27 cellular contexts compared by ENCODE assay signal in genomic region chr11:70155386-70155785, GRCh38.
"Had no signal": no experiment of that assay in that cellular context is flagged by ENCODE, and none has a peak within 500 bp of the region (broad histone marks: within the 10 kb centered on the region; RNA-seq: fewer than 3 reads in every experiment).

No MANE protein-coding gene starts in this region.

- H3K27me3 ChIP-seq: brain microvascular endothelial cell, heart left ventricle, testis had no signal

- H3K27ac Mint-ChIP-seq: activated B cell treated with CpG ODN at 0.5 μM for 24 hours; activated naive CD4-positive, alpha-beta T cell treated with anti-CD3 and anti-CD28 coated beads, Interleukin-2, amount 50 U/mL, for 24 hours; activated T-cell treated with anti-CD3 and anti-CD28 coated beads, Interleukin-2, amount 50 U/mL, for 72 hours; nephron progenitor cell; stimulated activated memory B cell treated with anti-CD40 and anti-IgM and Interleukin-4, amounts not matched to agents 10 μg/mL and 1 μg/mL and 100 μg/mL, for 72 hours; T-helper 1 cell treated with Interleukin-12 subunit alpha and Interleukin-12 subunit beta and Interleukin-4 antibody, amounts not matched to agents 30 μg/mL and 1 μg/mL, for 36 hours had no signal

- H3K4me1 Mint-ChIP-seq: activated B cell treated with CpG ODN at 0.5 μM for 24 hours; activated naive CD4-positive, alpha-beta T cell treated with anti-CD3 and anti-CD28 coated beads, Interleukin-2, amount 50 U/mL, for 24 hours; stimulated activated memory B cell treated with anti-CD40 and anti-IgM and Interleukin-4, amounts not matched to agents 10 μg/mL and 1 μg/mL and 100 μg/mL, for 72 hours had no signal

- H3K27ac ChIP-seq: brain microvascular endothelial cell, heart left ventricle, testis had no signal

- DNase-seq: activated B cell treated with CpG ODN at 0.5 μM for 24 hours; activated CD4-positive, alpha-beta T cell treated with anti-CD3 and anti-CD28 coated beads for 4 hours; activated CD4-positive, alpha-beta T cell treated with anti-CD3 and anti-CD28 coated beads, Interleukin-2, amount 50 U/mL, for 48 hours; activated gamma-delta T cell treated with Interleukin-2 at 50 U/mL for 16 hours; activated T-cell treated with anti-CD3 and anti-CD28 coated beads, Interleukin-2, amount 50 U/mL, for 72 hours; anterior cingulate cortex; brain microvascular endothelial cell; central memory CD4-positive, alpha-beta T cell; dermis blood vessel endothelial cell; effector CD8-positive, alpha-beta T cell; heart left ventricle; islet precursor cell; left colon; mesendoderm; mucosa of descending colon; nephron progenitor cell; nucleus accumbens; stimulated activated CD4-positive, alpha-beta T cell treated with anti-CD3 and anti-CD28 coated beads, Interleukin-15, amount 100 ng/mL, for 24 hours; T1000; testis; trophoblast cell had no signal

- H3K4me3 Mint-ChIP-seq: activated B cell treated with CpG ODN at 0.5 μM for 24 hours; activated naive CD4-positive, alpha-beta T cell treated with anti-CD3 and anti-CD28 coated beads, Interleukin-2, amount 50 U/mL, for 24 hours; activated T-cell treated with anti-CD3 and anti-CD28 coated beads, Interleukin-2, amount 50 U/mL, for 72 hours; nephron progenitor cell; stimulated activated memory B cell treated with anti-CD40 and anti-IgM and Interleukin-4, amounts not matched to agents 10 μg/mL and 1 μg/mL and 100 μg/mL, for 72 hours; T-helper 1 cell treated with Interleukin-12 subunit alpha and Interleukin-12 subunit beta and Interleukin-4 antibody, amounts not matched to agents 30 μg/mL and 1 μg/mL, for 36 hours had no signal

- H3K36me3 Mint-ChIP-seq: activated naive CD4-positive, alpha-beta T cell treated with anti-CD3 and anti-CD28 coated beads, Interleukin-2, amount 50 U/mL, for 24 hours; stimulated activated memory B cell treated with anti-CD40 and anti-IgM and Interleukin-4, amounts not matched to agents 10 μg/mL and 1 μg/mL and 100 μg/mL, for 72 hours had no signal

- H3K4me3 ChIP-seq: heart left ventricle, mucosa of descending colon, smooth muscle cell, testis had no signal

- H3K9me3 Mint-ChIP-seq: activated naive CD4-positive, alpha-beta T cell treated with anti-CD3 and anti-CD28 coated beads, Interleukin-2, amount 50 U/mL, for 24 hours; activated T-cell treated with anti-CD3 and anti-CD28 coated beads, Interleukin-2, amount 50 U/mL, for 72 hours; nephron progenitor cell; stimulated activated memory B cell treated with anti-CD40 and anti-IgM and Interleukin-4, amounts not matched to agents 10 μg/mL and 1 μg/mL and 100 μg/mL, for 72 hours; T-helper 1 cell treated with Interleukin-12 subunit alpha and Interleukin-12 subunit beta and Interleukin-4 antibody, amounts not matched to agents 30 μg/mL and 1 μg/mL, for 36 hours had no signal

- H3K4me2 ChIP-seq: smooth muscle cell had no signal

- ATAC-seq: activated T-cell treated with anti-CD3 and anti-CD28 coated beads, Interleukin-2, amount 50 U/mL, for 72 hours; esophagus mucosa; heart left ventricle; left colon; mucosa of descending colon; sciatic nerve; stimulated activated memory B cell treated with anti-CD40 and anti-IgM and Interleukin-4, amounts not matched to agents 10 μg/mL and 1 μg/mL and 100 μg/mL, for 72 hours had no signal

- H3K4me1 ChIP-seq: heart left ventricle, testis had no signal

- H3K27me3 Mint-ChIP-seq: activated B cell treated with CpG ODN at 0.5 μM for 24 hours; activated naive CD4-positive, alpha-beta T cell treated with anti-CD3 and anti-CD28 coated beads, Interleukin-2, amount 50 U/mL, for 24 hours had no signal

- H3K9me3 ChIP-seq: mucosa of descending colon, testis had no signal

- H3K36me3 ChIP-seq: brain microvascular endothelial cell had no signal
